ENCODE assay signal across 11 cellular contexts in the genomic region with DNA sequence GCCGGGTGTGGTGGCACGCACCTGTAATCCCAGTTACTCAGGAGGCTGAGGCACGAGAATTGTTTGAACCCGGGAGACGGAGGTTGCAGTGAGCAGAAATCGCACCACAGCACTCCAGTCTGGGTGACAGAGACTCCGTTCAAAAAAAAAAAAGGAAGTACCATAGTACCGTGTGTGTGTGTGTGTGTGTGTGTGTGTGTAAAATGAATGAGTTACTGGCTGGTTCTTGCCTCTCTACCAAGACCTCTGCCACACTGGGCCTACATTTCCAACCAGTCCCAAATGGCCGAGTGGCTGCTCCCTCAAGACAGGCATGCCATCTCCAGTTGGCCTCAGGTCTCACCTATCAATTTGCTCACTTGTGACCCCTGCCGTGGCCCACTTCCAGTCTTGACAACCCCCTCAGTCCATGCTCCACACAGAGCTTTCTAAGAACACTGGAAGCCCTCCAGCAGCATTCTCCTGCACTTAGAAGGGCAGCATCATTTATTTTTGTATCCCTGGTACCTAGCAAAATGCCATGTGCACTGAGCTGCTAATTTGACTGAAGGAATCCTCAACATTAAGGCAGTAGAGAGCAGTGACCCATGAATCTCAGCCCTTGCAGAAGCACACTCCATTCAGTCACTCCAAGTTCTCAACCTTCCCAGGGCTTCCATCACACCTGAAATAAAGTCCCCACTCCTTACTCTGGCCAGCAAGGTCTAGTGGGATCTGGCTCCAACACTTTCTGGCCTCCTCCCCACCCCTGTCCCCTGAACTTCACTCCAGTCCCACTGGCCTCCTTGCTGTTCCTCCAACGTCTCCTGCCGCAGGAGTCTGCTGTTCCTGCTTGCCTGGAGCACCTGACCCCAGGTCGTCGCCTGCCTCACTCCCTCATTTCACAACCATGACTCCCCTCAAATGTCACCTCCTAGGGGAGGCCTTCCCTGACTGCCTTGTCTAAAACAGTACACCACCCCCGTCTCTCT. TPM values are rescaled to one million over a fixed set of nuclear protein-coding genes. Genes with fewer than 3 reads are reported as not detected.
DNase-seq lines count a peak whose midpoint lies in the region; ATAC-seq and TF ChIP-seq lines count a peak whose summit lies in the region.
"Had no signal": no experiment of that assay in that cellular context is flagged by ENCODE, and none has a peak within 500 bp of the region (broad histone marks: within the 10 kb centered on the region; RNA-seq: fewer than 3 reads in every experiment).

No MANE protein-coding gene starts in this region.

- H3K27ac ChIP-seq in lung (ENCODE audit: low read depth in 1 of 2, low read length in 1 of 2) (peak overlapping the region; percentile 12 to 43), transverse colon (peak overlapping the region; percentile 86 to 88 (median 86))

- 58 to 73% methylated on average over 15 of the region's 15 CpGs for WGBS in lung, 2 donors
- 75 to 83% methylated on average over 11 to 15 of the region's 15 CpGs for WGBS in transverse colon (ENCODE audit: low coverage in 1 of 2), 2 donors

- peaks cover 82% of the 10 kb centered on the region for H3K4me1 Mint-ChIP-seq in activated naive CD4-positive, alpha-beta T cell treated with anti-CD3 and anti-CD28 coated beads, Interleukin-2, amount 10 ng/mL, durations not matched to agents 7 days and 5 days
- peaks cover 85% of the 10 kb centered on the region for H3K4me1 Mint-ChIP-seq in activated T-helper 1 cell treated with anti-CD3 and anti-CD28 coated beads, Interleukin-12 subunit alpha, Interleukin-12 subunit beta, Interleukin-2, Interleukin-4 antibody, amounts not matched to agents 30 ng/mL and 10 ng/mL and 1 ng/mL, durations not matched to agents 14 hours and 24 hours and 36 hours (ENCODE audit: low read depth)

- TF ChIP-seq POLR2A in transverse colon (IDR thresholded peaks at IDR 0.05), result no peak

- TF ChIP-seq CTCF in lung (IDR thresholded peaks at IDR 0.05; ENCODE audit: control extremely low read depth, extremely low read depth), result no peak
- no peak for TF ChIP-seq CTCF in transverse colon (IDR thresholded peaks at IDR 0.05)

- no peak overlapping the region for H3K4me3 ChIP-seq in lung
- H3K4me3 ChIP-seq in transverse colon, result no peak overlapping the region

- peaks cover 62% of the 10 kb centered on the region for H3K36me3 Mint-ChIP-seq in activated naive CD4-positive, alpha-beta T cell treated with anti-CD3 and anti-CD28 coated beads, Interleukin-2, amount 10 ng/mL, durations not matched to agents 7 days and 5 days
- peaks cover 67% of the 10 kb centered on the region for H3K36me3 Mint-ChIP-seq in activated T-helper 1 cell treated with anti-CD3 and anti-CD28 coated beads, Interleukin-12 subunit alpha, Interleukin-12 subunit beta, Interleukin-2, Interleukin-4 antibody, amounts not matched to agents 30 ng/mL and 10 ng/mL and 1 ng/mL, durations not matched to agents 14 hours and 24 hours and 36 hours (ENCODE audit: low read depth)

- TF ChIP-seq EP300 in transverse colon (IDR thresholded peaks at IDR 0.05; ENCODE audit: low read depth), result no peak

- H3K4me3 Mint-ChIP-seq in activated naive CD4-positive, alpha-beta T cell treated with anti-CD3 and anti-CD28 coated beads, Interleukin-2, amount 10 ng/mL, durations not matched to agents 7 days and 5 days, result peak overlapping the region; percentile 12
- H3K4me3 Mint-ChIP-seq in activated T-helper 1 cell treated with anti-CD3 and anti-CD28 coated beads, Interleukin-12 subunit alpha, Interleukin-12 subunit beta, Interleukin-2, Interleukin-4 antibody, amounts not matched to agents 30 ng/mL and 10 ng/mL and 1 ng/mL, durations not matched to agents 14 hours and 24 hours and 36 hours, result peak overlapping the region; percentile 30

- in situ Hi-C loops in transverse colon (cut with MboI; ENCODE audit: low pct_ligation_motif_present in 1 of 4, low pct_unique_long_range_greater_than_20kb in 1 of 4, low sequenced_read_pairs in 3 of 4), result no loop called here

- H3K36me3 ChIP-seq in lung (ENCODE audit: control insufficient read depth in 2 of 2, insufficient read depth in 2 of 2, low read length in 2 of 2) (peaks cover 0 to 19% of the 10 kb centered on the region in 2 donors), transverse colon (peaks cover 0 to 7% (median 0%) of the 10 kb centered on the region in 4 donors)
- H3K36me3 ChIP-seq: BE2C had no signal

- ATAC-seq in lung (ENCODE audit: insufficient read depth, low FRiP score) (no peak), HG02623 (IDR thresholded peaks at IDR 0.05; ENCODE audit: unreplicated experiment) (no peak), GM18907 (IDR thresholded peaks at IDR 0.05; ENCODE audit: unreplicated experiment) (no peak)

- H3K9me3 ChIP-seq in lung (ENCODE audit: control insufficient read depth in 2 of 2, insufficient read depth in 1 of 2, low read length in 1 of 2) (no peaks in the 10 kb centered on the region), transverse colon (no peaks in the 10 kb centered on the region)
- H3K9me3 ChIP-seq: BE2C had no signal

- DNase-seq in activated naive CD4-positive, alpha-beta T cell treated with anti-CD3 and anti-CD28 coated beads, Interleukin-2, amount 10 ng/mL, durations not matched to agents 7 days and 5 days, result no peak
- DNase-seq in activated naive CD4-positive, alpha-beta T cell treated with anti-CD3 and anti-CD28 coated beads, Interleukin-2, amount 50 U/mL, for 16 hours, result no peak
- no peak for DNase-seq in activated T-helper 1 cell treated with anti-CD3 and anti-CD28 coated beads, Interleukin-12 subunit alpha, Interleukin-12 subunit beta, Interleukin-2, Interleukin-4 antibody, amounts not matched to agents 30 ng/mL and 10 ng/mL and 1 ng/mL, durations not matched to agents 14 hours and 24 hours and 36 hours (ENCODE audit: low spot score)
- no peak for DNase-seq in lung (ENCODE audit: low spot score)
- DNase-seq in transverse colon, result no peak
- DNase-seq in NCI-H748 treated with DMSO at 0.1 percent for 48 hours (lab: John Stamatoyannopoulos, UW), result no peak
- DNase-seq: BE2C, NCI-H510A had no signal

- H3K27me3 Mint-ChIP-seq in activated naive CD4-positive, alpha-beta T cell treated with anti-CD3 and anti-CD28 coated beads, Interleukin-2, amount 10 ng/mL, durations not matched to agents 7 days and 5 days, result no peaks in the 10 kb centered on the region
- no peaks in the 10 kb centered on the region for H3K27me3 Mint-ChIP-seq in activated T-helper 1 cell treated with anti-CD3 and anti-CD28 coated beads, Interleukin-12 subunit alpha, Interleukin-12 subunit beta, Interleukin-2, Interleukin-4 antibody, amounts not matched to agents 30 ng/mL and 10 ng/mL and 1 ng/mL, durations not matched to agents 14 hours and 24 hours and 36 hours (ENCODE audit: insufficient read depth)

- CTCF ChIA-PET in activated naive CD4-positive, alpha-beta T cell treated with anti-CD3 and anti-CD28 coated beads, Interleukin-2, amount 10 ng/mL, durations not matched to agents 7 days and 5 days (lab: Charles Lee), result interaction anchor here (0.7 to 1.5 kb wide), 5 partner anchors 13 to 56 kb away, joined by 3 to 5 read pairs (median 4); a partner anchor contains a TSS

- H3K27me3 ChIP-seq in lung (ENCODE audit: control insufficient read depth, insufficient read depth) (no peaks in the 10 kb centered on the region), transverse colon (no peaks in the 10 kb centered on the region)
- H3K27me3 ChIP-seq: BE2C had no signal

- no peaks in the 10 kb centered on the region for H3K9me3 Mint-ChIP-seq in activated naive CD4-positive, alpha-beta T cell treated with anti-CD3 and anti-CD28 coated beads, Interleukin-2, amount 10 ng/mL, durations not matched to agents 7 days and 5 days
- H3K9me3 Mint-ChIP-seq in activated T-helper 1 cell treated with anti-CD3 and anti-CD28 coated beads, Interleukin-12 subunit alpha, Interleukin-12 subunit beta, Interleukin-2, Interleukin-4 antibody, amounts not matched to agents 30 ng/mL and 10 ng/mL and 1 ng/mL, durations not matched to agents 14 hours and 24 hours and 36 hours, result no peaks in the 10 kb centered on the region

- H3K4me1 ChIP-seq in lung (ENCODE audit: control insufficient read depth in 2 of 2, insufficient read depth in 2 of 2, low read length in 2 of 2), result peaks cover 37 to 47% of the 10 kb centered on the region in 2 donors
- H3K4me1 ChIP-seq in transverse colon, result peaks cover 60 to 95% (median 69%) of the 10 kb centered on the region in 4 donors

- intact Hi-C loops in activated T-helper 1 cell treated with anti-CD3 and anti-CD28 coated beads, Interleukin-12 subunit alpha, Interleukin-12 subunit beta, Interleukin-2, Interleukin-4 antibody, amounts not matched to agents 30 ng/mL and 10 ng/mL and 1 ng/mL, durations not matched to agents 14 hours and 24 hours and 36 hours (cut with micrococcal nuclease), result no loop called here
- intact Hi-C loops in transverse colon (cut with DNase I; ENCODE audit: low total_unique reads), result no loop called here

- peak overlapping the region; percentile 88 for H3K27ac Mint-ChIP-seq in activated naive CD4-positive, alpha-beta T cell treated with anti-CD3 and anti-CD28 coated beads, Interleukin-2, amount 10 ng/mL, durations not matched to agents 7 days and 5 days
- peak overlapping the region; percentile 88 for H3K27ac Mint-ChIP-seq in activated T-helper 1 cell treated with anti-CD3 and anti-CD28 coated beads, Interleukin-12 subunit alpha, Interleukin-12 subunit beta, Interleukin-2, Interleukin-4 antibody, amounts not matched to agents 30 ng/mL and 10 ng/mL and 1 ng/mL, durations not matched to agents 14 hours and 24 hours and 36 hours

RNA-seq across cellular contexts. Expression of a gene that starts 29.9 kb away (rescaled TPM):
- not detected in 2 replicates for total RNA-seq in activated T-helper 1 cell treated with anti-CD3 and anti-CD28 coated beads, Interleukin-12 subunit alpha, Interleukin-12 subunit beta, Interleukin-2, Interleukin-4 antibody, amounts not matched to agents 30 ng/mL and 10 ng/mL and 1 ng/mL, durations not matched to agents 14 hours and 24 hours and 36 hours
- total RNA-seq in lung (10 to 100 TPM; 14.4 to 18.8 TPM), transverse colon (not detected)
- 10 to 100 TPM; 21.0 to 51.8 TPM for polyA plus RNA-seq in lung
- total RNA-seq: renal cortical epithelial cell had no signal

RNA-seq across cellular contexts. Expression of a gene that starts 55.1 kb away (rescaled TPM):
- 417 and 420 TPM in 2 replicates for total RNA-seq in activated T-helper 1 cell treated with anti-CD3 and anti-CD28 coated beads, Interleukin-12 subunit alpha, Interleukin-12 subunit beta, Interleukin-2, Interleukin-4 antibody, amounts not matched to agents 30 ng/mL and 10 ng/mL and 1 ng/mL, durations not matched to agents 14 hours and 24 hours and 36 hours
- 100 to 1,000 TPM; 113 to 150 TPM for total RNA-seq in lung
- polyA plus RNA-seq in lung, result 100 to 1,000 TPM; 107 to 120 TPM
- 100 to 1,000 TPM in 3 of 4 donors, 10 to 100 TPM in 1; 98.6 to 151 (median 107) TPM for total RNA-seq in transverse colon

Comparison
In these comparisons a context has a peak if more than half of its experiments do, and no peak if none do; other contexts are left out.
1. RNA of a gene that starts 29.9 kb away (total RNA-seq): 14.4 to 18.8 TPM in lung; not detected in activated T-helper 1 cell treated with anti-CD3 and anti-CD28 coated beads, Interleukin-12 subunit alpha, Interleukin-12 subunit beta, Interleukin-2, Interleukin-4 antibody, amounts not matched to agents 30 ng/mL and 10 ng/mL and 1 ng/mL, durations not matched to agents 14 hours and 24 hours and 36 hours and not detected in transverse colon; every median in the first group is over 10 times any median in the second.